In the genomic region with DNA sequence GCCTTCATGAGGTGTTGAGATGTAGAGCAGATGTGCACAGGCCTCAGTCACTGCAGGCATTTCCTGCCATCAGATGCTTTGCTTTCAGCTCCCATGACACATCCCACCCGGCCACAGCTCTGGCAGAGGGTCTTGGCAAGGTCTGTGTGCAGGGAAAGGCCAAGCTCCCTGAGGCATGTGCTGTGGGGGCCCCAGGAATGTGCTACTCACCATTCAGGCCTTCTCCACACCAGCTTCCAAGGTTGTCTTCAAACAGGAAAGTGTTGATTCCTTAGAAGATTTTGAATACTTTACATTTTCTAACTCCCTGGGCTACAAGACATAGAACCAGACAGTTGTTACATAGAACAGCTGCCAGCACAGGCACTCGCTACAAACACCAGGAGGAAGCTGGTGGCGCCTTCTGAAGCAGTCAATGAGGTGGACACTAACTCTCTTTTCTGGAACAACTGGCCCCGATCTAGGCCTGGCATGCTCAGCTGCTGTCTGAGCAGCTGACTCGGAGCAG, we compare ENCODE assay signal across 11 cellular contexts. TPM values are rescaled to one million over a fixed set of nuclear protein-coding genes. Genes with fewer than 3 reads are reported as not detected.
A peak's percentile ranks its signal among the peaks of the same experiment; 100 is the strongest.
DNase-seq lines count a peak whose midpoint lies in the region; ATAC-seq and TF ChIP-seq lines count a peak whose summit lies in the region.
"Had no signal": no experiment of that assay in that cellular context is flagged by ENCODE, and none has a peak within 500 bp of the region (broad histone marks: within the 10 kb centered on the region; RNA-seq: fewer than 3 reads in every experiment).

No MANE protein-coding gene starts in this region.

- peak overlapping the region; percentile 73 for H3K27ac ChIP-seq in hepatocyte
- peak overlapping the region in 3 of 5 donors; percentile 26 to 60 (median 38) for H3K27ac ChIP-seq in stomach

- no peaks in the 10 kb centered on the region for H4K20me1 ChIP-seq in hepatocyte (ENCODE audit: insufficient read depth, poor library complexity, severe bottlenecking)

- peak overlapping the region; percentile 56 for H3K27ac Mint-ChIP-seq in activated T-cell treated with anti-CD3 and anti-CD28 coated beads, Interleukin-2, amount 50 U/mL, for 24 hours
- peak overlapping the region; percentile 81 for H3K27ac Mint-ChIP-seq in activated T-helper 17 cell treated with anti-CD3 and anti-CD28 coated beads, Interleukin-2, amount 50 U/mL, for 72 hours
- H3K27ac Mint-ChIP-seq: endodermal cell had no signal

- H3K9me2 ChIP-seq in hepatocyte (replicated peaks; ENCODE audit: insufficient read depth), result no peaks in the 10 kb centered on the region

- no peaks in the 10 kb centered on the region for H3K27me3 Mint-ChIP-seq in activated T-cell treated with anti-CD3 and anti-CD28 coated beads, Interleukin-2, amount 50 U/mL, for 24 hours
- H3K27me3 Mint-ChIP-seq in activated T-helper 17 cell treated with anti-CD3 and anti-CD28 coated beads, Interleukin-2, amount 50 U/mL, for 72 hours, result no peaks in the 10 kb centered on the region

- peaks cover 43% of the 10 kb centered on the region for H3K4me1 Mint-ChIP-seq in activated T-cell treated with anti-CD3 and anti-CD28 coated beads, Interleukin-2, amount 50 U/mL, for 24 hours (ENCODE audit: low read depth)
- peaks cover 15% of the 10 kb centered on the region for H3K4me1 Mint-ChIP-seq in activated T-helper 17 cell treated with anti-CD3 and anti-CD28 coated beads, Interleukin-2, amount 50 U/mL, for 72 hours
- H3K4me1 Mint-ChIP-seq: endodermal cell had no signal

- H3K79me2 ChIP-seq in hepatocyte, result no peaks in the 10 kb centered on the region

- no peak for ATAC-seq in activated T-helper 17 cell treated with anti-CD3 and anti-CD28 coated beads, Interleukin-2, amount 50 U/mL, for 72 hours (replicated peaks)
- no peak for ATAC-seq in HG03520 (IDR thresholded peaks at IDR 0.05; ENCODE audit: unreplicated experiment)
- ATAC-seq: HCT116, Panc1 had no signal

- no peak for TF ChIP-seq EP300 in stomach (IDR thresholded peaks at IDR 0.05)

- no peak overlapping the region for H2AFZ ChIP-seq in hepatocyte

- TF ChIP-seq POLR2A in stomach (IDR thresholded peaks at IDR 0.05), result no peak

- H3K4me2 ChIP-seq in hepatocyte, result peak overlapping the region; percentile 1

- H3K4me1 ChIP-seq in hepatocyte (ENCODE audit: insufficient read depth) (peaks cover 11% of the 10 kb centered on the region), stomach (peaks cover 0 to 22% (median 7%) of the 10 kb centered on the region in 4 donors)

- H3K9me3 ChIP-seq in hepatocyte (ENCODE audit: low read depth) (no peaks in the 10 kb centered on the region), stomach (no peaks in the 10 kb centered on the region)

- intact Hi-C loops in stomach (cut with DNase I; ENCODE audit: low total_unique reads), result no loop called here

- H3K4me3 Mint-ChIP-seq in activated T-cell treated with anti-CD3 and anti-CD28 coated beads, Interleukin-2, amount 50 U/mL, for 24 hours, result peak overlapping the region; percentile 26
- peak overlapping the region; percentile 71 for H3K4me3 Mint-ChIP-seq in activated T-helper 17 cell treated with anti-CD3 and anti-CD28 coated beads, Interleukin-2, amount 50 U/mL, for 72 hours
- H3K4me3 Mint-ChIP-seq: endodermal cell had no signal

- TF ChIP-seq CTCF in hepatocyte (IDR thresholded peaks at IDR 0.05; ENCODE audit: poor library complexity) (no peak), stomach (IDR thresholded peaks at IDR 0.05) (no peak)

- H3K4me3 ChIP-seq in hepatocyte, result no peak overlapping the region
- no peak overlapping the region for H3K4me3 ChIP-seq in stomach

- DNase-seq in activated T-cell treated with anti-CD3 and anti-CD28 coated beads, Interleukin-2, amount 50 U/mL, for 24 hours, result peak; percentile 44
- no peak for DNase-seq in activated T-cell treated with anti-CD3 and anti-CD28 coated beads, Interleukin-2, amount 50 U/mL, for 1 hour
- peak; percentile 30 for DNase-seq in hepatocyte (ENCODE audit: low spot score)
- peak; percentile 35 for DNase-seq in stomach
- DNase-seq in DMS53 treated with DMSO at 0.1 percent for 48 hours (lab: John Stamatoyannopoulos, UW; ENCODE audit: unreplicated experiment), result no peak
- DNase-seq in midbrain (lab: John Stamatoyannopoulos, UW), result no peak

- H3K9me3 Mint-ChIP-seq in activated T-cell treated with anti-CD3 and anti-CD28 coated beads, Interleukin-2, amount 50 U/mL, for 24 hours, result no peaks in the 10 kb centered on the region
- no peaks in the 10 kb centered on the region for H3K9me3 Mint-ChIP-seq in activated T-helper 17 cell treated with anti-CD3 and anti-CD28 coated beads, Interleukin-2, amount 50 U/mL, for 72 hours
- H3K9me3 Mint-ChIP-seq: endodermal cell had no signal

- no peaks in the 10 kb centered on the region for H3K36me3 Mint-ChIP-seq in activated T-cell treated with anti-CD3 and anti-CD28 coated beads, Interleukin-2, amount 50 U/mL, for 24 hours (ENCODE audit: low read depth)
- no peaks in the 10 kb centered on the region for H3K36me3 Mint-ChIP-seq in activated T-helper 17 cell treated with anti-CD3 and anti-CD28 coated beads, Interleukin-2, amount 50 U/mL, for 72 hours (ENCODE audit: low read depth)

- H3K27me3 ChIP-seq in hepatocyte (no peaks in the 10 kb centered on the region), stomach (peaks cover 0 to 8% (median 0%) of the 10 kb centered on the region in 3 donors)

- 48% methylated on average over 5 of the region's 5 CpGs for WGBS in hepatocyte (ENCODE audit: low lambda C conversion rate, missing lambda C conversion rate)
- 44 to 64% (median 57%) methylated on average over 5 of the region's 5 CpGs for WGBS in stomach, 5 donors

- H3K36me3 ChIP-seq in hepatocyte (replicated peaks; ENCODE audit: insufficient read depth, low read depth), result no peaks in the 10 kb centered on the region
- no peaks in the 10 kb centered on the region for H3K36me3 ChIP-seq in stomach

RNA-seq across cellular contexts. Expression of gene CASS4, which starts 27.8 kb away (rescaled TPM):
- total RNA-seq in activated T-helper 17 cell treated with anti-CD3 and anti-CD28 coated beads, Interleukin-2, amount 50 U/mL, for 72 hours, result 1 to 10 TPM; 5.1 to 9.4 TPM
- total RNA-seq in hepatocyte (0.13 TPM in 1 of 2 replicates, not detected in the other), stomach (1 to 10 TPM in 3 of 5 donors, under 1 TPM in 1, not detected in 1; 0.45 to 8.2 (median 4.2) TPM)
- polyA plus RNA-seq in hepatocyte (0.50 TPM in 1 of 2 replicates, not detected in the other), stomach (1 to 10 TPM in 1 of 3 donors, under 1 TPM in 2; 0.23 to 1.6 (median 0.76) TPM)
- total RNA-seq: endodermal cell had no signal

RNA-seq across cellular contexts. Expression of gene RTF2, which starts 28.6 kb away (rescaled TPM):
- total RNA-seq in activated T-helper 17 cell treated with anti-CD3 and anti-CD28 coated beads, Interleukin-2, amount 50 U/mL, for 72 hours, result 10 to 100 TPM; 62.4 to 80.0 TPM
- total RNA-seq in hepatocyte, result 50.5 and 59.2 TPM in 2 replicates
- 95.3 and 99.8 TPM in 2 replicates for polyA plus RNA-seq in hepatocyte
- 10 to 100 TPM in 3 of 5 donors, 1 to 10 TPM in 2; 5.5 to 62.5 (median 32.9) TPM for total RNA-seq in stomach
- 10 to 100 TPM; 58.5 to 87.5 (median 62.9) TPM for polyA plus RNA-seq in stomach

RNA-seq across cellular contexts. Expression of gene CSTF1, which starts 47.4 kb away (rescaled TPM):
- 10 to 100 TPM; 71.2 to 76.5 TPM for total RNA-seq in activated T-helper 17 cell treated with anti-CD3 and anti-CD28 coated beads, Interleukin-2, amount 50 U/mL, for 72 hours
- total RNA-seq in hepatocyte (34.8 and 38.6 TPM in 2 replicates), stomach (10 to 100 TPM in 4 of 5 donors, 1 to 10 TPM in 1; 9.3 to 86.2 (median 23.9) TPM)
- polyA plus RNA-seq in hepatocyte (15.4 and 21.5 TPM in 2 replicates), stomach (10 to 100 TPM in 1 of 3 donors, 1 to 10 TPM in 2; 7.1 to 12.8 (median 8.7) TPM)

RNA-seq across cellular contexts. Expression of gene AURKA, which starts 47.8 kb away (rescaled TPM):
- total RNA-seq in activated T-helper 17 cell treated with anti-CD3 and anti-CD28 coated beads, Interleukin-2, amount 50 U/mL, for 72 hours, result 100 to 1,000 TPM in 1 of 2 donors, 10 to 100 TPM in 1; 86.3 to 112 TPM
- 15.7 and 16.9 TPM in 2 replicates for total RNA-seq in hepatocyte
- 13.4 and 16.4 TPM in 2 replicates for polyA plus RNA-seq in hepatocyte
- 10 to 100 TPM in 2 of 5 donors, 1 to 10 TPM in 2, under 1 TPM in 1; 0.45 to 27.7 (median 7.0) TPM for total RNA-seq in stomach
- 1 to 10 TPM; 5.1 to 8.3 (median 6.7) TPM for polyA plus RNA-seq in stomach

Comparison
In these comparisons a context has a peak if more than half of its experiments do, and no peak if none do; other contexts are left out.
1. DNase-seq: peak in activated T-cell treated with anti-CD3 and anti-CD28 coated beads, Interleukin-2, amount 50 U/mL, for 24 hours (single experiment), hepatocyte (single experiment) and stomach (single experiment); none in activated T-cell treated with anti-CD3 and anti-CD28 coated beads, Interleukin-2, amount 50 U/mL, for 1 hour (single experiment), DMS53 treated with DMSO at 0.1 percent for 48 hours (single experiment) and midbrain (single experiment).